Comparison of ENCODE assay signal across 21 cellular contexts in the genomic region with DNA sequence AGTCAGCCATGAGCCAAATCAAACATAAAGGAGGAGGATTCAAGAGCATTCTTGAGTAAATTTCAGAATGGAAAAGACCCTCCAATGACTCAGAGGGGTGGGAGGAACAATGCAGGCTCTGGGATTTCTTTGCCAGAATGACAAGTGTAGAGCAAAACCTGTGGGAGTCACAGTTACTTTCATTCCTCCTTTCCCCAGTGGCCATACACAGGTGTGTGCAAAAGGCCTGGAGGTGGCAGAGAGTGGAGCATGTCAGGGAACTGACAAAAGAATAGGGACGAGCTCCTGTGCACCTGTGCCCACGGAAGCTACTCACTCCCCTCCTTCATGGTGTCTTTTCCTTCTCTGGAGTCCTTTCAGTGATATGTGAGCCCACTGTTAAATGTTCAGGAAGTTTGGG. TPM values are rescaled to one million over a fixed set of nuclear protein-coding genes. Genes with fewer than 3 reads are reported as not detected.
A peak's percentile ranks its signal among the peaks of the same experiment; 100 is the strongest.
DNase-seq lines count a peak whose midpoint lies in the region; ATAC-seq and TF ChIP-seq lines count a peak whose summit lies in the region.
"Had no signal": no experiment of that assay in that cellular context is flagged by ENCODE, and none has a peak within 500 bp of the region (broad histone marks: within the 10 kb centered on the region; RNA-seq: fewer than 3 reads in every experiment).

No MANE protein-coding gene starts in this region.

- H3K4me1 Mint-ChIP-seq in MCF 10A (ENCODE audit: insufficient read depth, unreplicated experiment) (peaks cover 6% of the 10 kb centered on the region), neural progenitor cell (peaks cover 36% of the 10 kb centered on the region)

- H3K4me3 ChIP-seq in breast epithelium (no peak overlapping the region), esophagus squamous epithelium (no peak overlapping the region), neural progenitor cell (no peak overlapping the region)
- H3K4me3 ChIP-seq: dorsolateral prefrontal cortex, GM12878, HAP-1, pancreas, Peyer's patch, tibial artery had no signal

- H3K36me3 ChIP-seq in breast epithelium (no peaks in the 10 kb centered on the region), esophagus squamous epithelium (no peaks in the 10 kb centered on the region), neural progenitor cell (no peaks in the 10 kb centered on the region)
- H3K36me3 ChIP-seq: HAP-1, pancreas, Peyer's patch, tibial artery had no signal

- CTCF ChIA-PET in MCF 10A (lab: Yijun Ruan, JAX), result interaction anchor here (0.7 to 17.4 kb wide), 4 partner anchors 16 to 215 kb away, joined by 3 to 338 read pairs (median 90); no protein-coding TSS in a partner anchor

- WGBS in esophagus squamous epithelium, 2 donors, result 62 to 71% methylated on average over 2 of the region's 2 CpGs

- H3K27ac Mint-ChIP-seq in MCF 10A (ENCODE audit: low read depth, unreplicated experiment) (no peak overlapping the region), neural progenitor cell (no peak overlapping the region)
- H3K27ac Mint-ChIP-seq: activated naive CD8-positive, alpha-beta T cell treated with anti-CD3 and anti-CD28 coated beads for 36 hours had no signal

- no TSS peak for BruUV-seq in MCF 10A (replicated peaks; lab: Mats Ljungman, UMichigan)

- H3K9ac ChIP-seq in neural progenitor cell, result no peak overlapping the region

- no peaks in the 10 kb centered on the region for H3K36me3 Mint-ChIP-seq in MCF 10A (ENCODE audit: insufficient read depth, unreplicated experiment)
- H3K36me3 Mint-ChIP-seq in neural progenitor cell, result peaks cover 4% of the 10 kb centered on the region
- H3K36me3 Mint-ChIP-seq: CD4-positive, CD25-positive, alpha-beta regulatory T cell had no signal

- peak overlapping the region; percentile 17 for H3K4me2 ChIP-seq in neural progenitor cell

- no peak for DNase-seq in breast epithelium (ENCODE audit: low spot score in 2 of 2)
- DNase-seq in MCF 10A (ENCODE audit: unreplicated experiment), result no peak
- DNase-seq in esophagus squamous epithelium (lab: John Stamatoyannopoulos, UW), result no peak
- DNase-seq in neural progenitor cell (ENCODE audit: low spot score), result no peak
- no peak for DNase-seq in DMS 273 treated with DMSO at 0.1 percent for 48 hours (lab: John Stamatoyannopoulos, UW)
- DNase-seq in GF-D8 (lab: John Stamatoyannopoulos, UW), result no peak
- DNase-seq: activated CD4-positive, alpha-beta T cell treated with anti-CD3 and anti-CD28 coated beads, Interleukin-2, amount 50 U/mL, for 48 hours; activated naive CD8-positive, alpha-beta T cell treated with anti-CD3 and anti-CD28 coated beads for 36 hours; activated T-cell treated with anti-CD3 and anti-CD28 coated beads, Interleukin-2, amount 50 U/mL, for 4 hours; dorsolateral prefrontal cortex; NCI-H187; tibial artery had no signal

- H3K27me3 Mint-ChIP-seq in MCF 10A (ENCODE audit: insufficient read depth, unreplicated experiment) (no peaks in the 10 kb centered on the region), neural progenitor cell (ENCODE audit: insufficient read depth, low read depth) (no peaks in the 10 kb centered on the region)

- no peaks in the 10 kb centered on the region for H3K79me2 ChIP-seq in neural progenitor cell (ENCODE audit: low read depth)

- H3K4me1 ChIP-seq in breast epithelium (peaks cover 0 to 9% of the 10 kb centered on the region in 2 donors), esophagus squamous epithelium (peaks cover 0 to 43% (median 6%) of the 10 kb centered on the region in 3 donors), neural progenitor cell (peaks cover 39% of the 10 kb centered on the region)
- H3K4me1 ChIP-seq: Peyer's patch, tibial artery had no signal

- peak overlapping the region; percentile 84 to 89 for H3K27ac ChIP-seq in breast epithelium
- H3K27ac ChIP-seq in esophagus squamous epithelium, result peak overlapping the region; percentile 72 to 91 (median 84)
- no peak overlapping the region for H3K27ac ChIP-seq in neural progenitor cell
- H3K27ac ChIP-seq: dorsolateral prefrontal cortex, tibial artery had no signal

- no peak for ATAC-seq in HG03565 (IDR thresholded peaks at IDR 0.05; ENCODE audit: unreplicated experiment)
- ATAC-seq in GM21786 (IDR thresholded peaks at IDR 0.05; ENCODE audit: unreplicated experiment), result no peak
- ATAC-seq: activated T-cell treated with anti-CD3 and anti-CD28 coated beads, Interleukin-2, amount 50 U/mL, for 4 hours; GM12878 had no signal

- H3K4me3 Mint-ChIP-seq in MCF 10A (ENCODE audit: unreplicated experiment), result no peak overlapping the region
- H3K4me3 Mint-ChIP-seq in neural progenitor cell, result no peak overlapping the region
- H3K4me3 Mint-ChIP-seq: activated naive CD8-positive, alpha-beta T cell treated with anti-CD3 and anti-CD28 coated beads for 36 hours; activated T-cell treated with anti-CD3 and anti-CD28 coated beads, Interleukin-2, amount 50 U/mL, for 4 hours; CD4-positive, CD25-positive, alpha-beta regulatory T cell had no signal

- H3K9me3 Mint-ChIP-seq in MCF 10A (ENCODE audit: unreplicated experiment), result no peaks in the 10 kb centered on the region
- H3K9me3 Mint-ChIP-seq in neural progenitor cell, result peaks cover 18% of the 10 kb centered on the region

- TF ChIP-seq POLR2A in breast epithelium (IDR thresholded peaks at IDR 0.05) (no peak), esophagus squamous epithelium (IDR thresholded peaks at IDR 0.05) (no peak)

- intact Hi-C loops in breast epithelium (cut with DNase I; ENCODE audit: low total_unique reads), result no loop called here
- intact Hi-C loops in MCF 10A (cut with micrococcal nuclease), result no loop called here
- intact Hi-C loops in esophagus squamous epithelium (cut with DNase I), result no loop called here

- TF ChIP-seq CTCF in breast epithelium (IDR thresholded peaks at IDR 0.05) (no peak), MCF 10A (IDR thresholded peaks at IDR 0.05; ENCODE audit: unreplicated experiment) (no peak), esophagus squamous epithelium (IDR thresholded peaks at IDR 0.05) (peak in 1 of 6 experiments; percentile 11), neural progenitor cell (IDR thresholded peaks at IDR 0.05) (no peak)

- POLR2A ChIA-PET in MCF 10A (lab: Yijun Ruan, JAX), result interaction anchor here (0.9 to 3.4 kb wide), 3 partner anchors 9 to 216 kb away, joined by 3 to 13 read pairs (median 4); no protein-coding TSS in a partner anchor

- peaks cover 28% of the 10 kb centered on the region for H3F3A ChIP-seq in neural progenitor cell (ENCODE audit: low read depth)

- H2AFZ ChIP-seq in neural progenitor cell (replicated peaks), result peak overlapping the region; percentile 78

- H4K20me1 ChIP-seq in neural progenitor cell (ENCODE audit: low read depth), result no peaks in the 10 kb centered on the region

- H3K27me3 ChIP-seq in breast epithelium (no peaks in the 10 kb centered on the region), esophagus squamous epithelium (no peaks in the 10 kb centered on the region), neural progenitor cell (no peaks in the 10 kb centered on the region)
- H3K27me3 ChIP-seq: dorsolateral prefrontal cortex, pancreas, Peyer's patch had no signal

- H3K9me3 ChIP-seq in breast epithelium (peaks cover 8 to 12% of the 10 kb centered on the region in 2 donors), esophagus squamous epithelium (peaks cover 0 to 17% (median 13%) of the 10 kb centered on the region in 3 donors), neural progenitor cell (ENCODE audit: low read depth) (no peaks in the 10 kb centered on the region)
- H3K9me3 ChIP-seq: pancreas had no signal

RNA-seq across cellular contexts. Expression of gene CIPC, which starts 9.4 kb away (rescaled TPM):
- total RNA-seq in breast epithelium, result 10 to 100 TPM; 40.6 to 64.8 (median 50.7) TPM
- total RNA-seq in MCF 10A (2022), result 9.7 and 11.4 TPM in 2 replicates
- 10 to 100 TPM; 17.1 to 38.3 (median 32.6) TPM for total RNA-seq in esophagus squamous epithelium
- total RNA-seq in neural progenitor cell (ENCODE audit: low replicate concordance), result 22.5 and 24.3 TPM in 2 replicates

RNA-seq across cellular contexts. Expression of gene ZDHHC22, which starts 52.9 kb away (rescaled TPM):
- total RNA-seq in breast epithelium, result not detected
- not detected in 2 replicates for total RNA-seq in MCF 10A (2022)
- total RNA-seq in esophagus squamous epithelium, result not detected
- 0.07 and 0.31 TPM in 2 replicates for total RNA-seq in neural progenitor cell (ENCODE audit: low replicate concordance)
- total RNA-seq: activated naive CD8-positive, alpha-beta T cell treated with anti-CD3 and anti-CD28 coated beads for 36 hours; activated T-cell treated with anti-CD3 and anti-CD28 coated beads, Interleukin-2, amount 50 U/mL, for 4 hours; bronchial epithelial cell; CD4-positive, CD25-positive, alpha-beta regulatory T cell; G401; GM12878 had no signal
